ENCODE assay signal across 11 cellular contexts in the genomic region with DNA sequence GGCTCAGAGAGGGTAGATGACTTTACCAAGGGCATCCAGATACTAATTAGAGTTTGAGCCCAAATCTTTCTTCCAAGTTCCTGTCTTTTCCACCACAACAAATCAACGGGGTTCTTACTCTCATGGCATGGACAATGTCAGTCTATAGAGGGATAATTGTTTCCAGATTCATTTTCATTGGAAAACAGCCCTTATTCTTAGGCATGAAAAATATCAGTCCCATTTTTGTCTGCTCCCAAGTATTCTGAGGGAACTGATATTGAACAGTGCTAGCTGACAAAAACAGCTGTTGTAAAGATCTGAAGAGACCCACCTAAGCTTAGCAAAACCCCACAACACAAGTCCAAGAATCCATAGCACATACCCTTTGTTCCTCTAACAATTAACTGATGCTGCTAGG.
"Had no signal": no experiment of that assay in that cellular context is flagged by ENCODE, and none has a peak within 500 bp of the region (broad histone marks: within the 10 kb centered on the region; RNA-seq: fewer than 3 reads in every experiment).

No MANE protein-coding gene starts in this region.

- FAIRE-seq: H1, H54 had no signal

- H3K9ac ChIP-seq: GM23248 had no signal

- H3K9me3 ChIP-seq: HAP-1 had no signal

- H3K27ac ChIP-seq: GM23248 had no signal

- H3K4me2 ChIP-seq: GM23338 had no signal

- H3K4me1 ChIP-seq: HAP-1 had no signal

- DNase-seq: GM23248, GOT3, H7, H9, HCEC 1CT, HFFc6 had no signal

- H2AFZ ChIP-seq: GM23248, GM23338 had no signal

- H3K36me3 ChIP-seq: HAP-1 had no signal

- H3K4me3 ChIP-seq: GM23248, GM23338, HAP-1 had no signal

- ATAC-seq: GM23338, HCT116 had no signal
